Comparison of ENCODE assay signal across 21 cellular contexts in genomic region chr1:64212023-64212422, GRCh38. TPM values are rescaled to one million over a fixed set of nuclear protein-coding genes. Genes with fewer than 3 reads are reported as not detected.
DNase-seq lines count a peak whose midpoint lies in the region; ATAC-seq and TF ChIP-seq lines count a peak whose summit lies in the region.
"Had no signal": no experiment of that assay in that cellular context is flagged by ENCODE, and none has a peak within 500 bp of the region (broad histone marks: within the 10 kb centered on the region; RNA-seq: fewer than 3 reads in every experiment).

No MANE protein-coding gene starts in this region.

- H3K4me2 ChIP-seq in IMR-90 (ENCODE audit: low read depth, low read length) (peak overlapping the region; percentile 76; the same call in 1 of the 2 replicates), mesenchymal stem cell (ENCODE audit: low read length, poor library complexity, severe bottlenecking) (no peak overlapping the region)
- H3K4me2 ChIP-seq: BLaER1 had no signal

- in situ Hi-C loops in IMR-90 (cut with MboI; ENCODE audit: low sequenced_read_pairs), result no loop called here

- POLR2A ChIA-PET in IMR-90 (lab: Charles Lee; ENCODE audit: unreplicated experiment), result no interaction called here

- H3K79me1 ChIP-seq in IMR-90 (ENCODE audit: low read depth in 1 of 2, low read length in 2 of 2) (no peaks in the 10 kb centered on the region), mesenchymal stem cell (replicated peaks; ENCODE audit: low read length, poor library complexity, severe bottlenecking) (no peaks in the 10 kb centered on the region)

- H3K27ac ChIP-seq in IMR-90 (ENCODE audit: insufficient read depth, low read length), result no peak overlapping the region
- no peak overlapping the region for H3K27ac ChIP-seq in mesenchymal stem cell (ENCODE audit: low read length, poor library complexity, severe bottlenecking)
- H3K27ac ChIP-seq: BLaER1, lower lobe of right lung, SJSA1 had no signal

- H3K23ac ChIP-seq in IMR-90 (ENCODE audit: low read depth, low read length), result peak overlapping the region; percentile 52; the same call in 1 of the 2 replicates
- H3K23ac ChIP-seq in mesenchymal stem cell (ENCODE audit: low read length in 2 of 2), result no peak overlapping the region

- peak overlapping the region; percentile 68; the same call in 1 of the 2 replicates for H3K14ac ChIP-seq in IMR-90 (replicated peaks; ENCODE audit: low read depth, low read length)
- H3K14ac ChIP-seq in mesenchymal stem cell (ENCODE audit: low read length in 2 of 2), result no peak overlapping the region

- H3K4me3 ChIP-seq in IMR-90 (ENCODE audit: insufficient read depth, low read depth, low read length), result no peak overlapping the region
- H3K4me3 ChIP-seq in mesenchymal stem cell (ENCODE audit: insufficient read depth in 1 of 2, low read depth in 1 of 2, low read length in 2 of 2), result no peak overlapping the region
- H3K4me3 ChIP-seq in lower leg skin (ENCODE audit: low read depth, poor library complexity, severe bottlenecking), result no peak overlapping the region
- H3K4me3 ChIP-seq: BLaER1, HAP-1, K562, lower lobe of right lung, SJSA1 had no signal

- no peak overlapping the region for H3K9ac ChIP-seq in IMR-90 (ENCODE audit: low read depth, low read length)
- peak overlapping the region; percentile 78 for H3K9ac ChIP-seq in mesenchymal stem cell (ENCODE audit: low read length)
- H3K9ac ChIP-seq: BLaER1 had no signal

- peak overlapping the region; percentile 91 for H2BK20ac ChIP-seq in IMR-90 (ENCODE audit: low read depth, low read length)

- no peaks in the 10 kb centered on the region for H3K27me3 Mint-ChIP-seq in chondrocyte (ENCODE audit: low read depth)

- peak overlapping the region in 1 of 2 experiments; percentile 78; a peak in 2 of 4 replicates for H4K8ac ChIP-seq in IMR-90 (ENCODE audit: low read depth in 2 of 2, low read length in 2 of 2)
- H4K8ac ChIP-seq in mesenchymal stem cell (ENCODE audit: low read length), result no peak overlapping the region

- H3K4ac ChIP-seq in IMR-90 (ENCODE audit: low read depth, low read length) (peak overlapping the region; percentile 62; the same call in 1 of the 2 replicates), mesenchymal stem cell (ENCODE audit: low read depth in 1 of 2, low read length in 2 of 2) (no peak overlapping the region)

- H3K36me3 Mint-ChIP-seq in chondrocyte (ENCODE audit: low read depth), result peaks cover 8% of the 10 kb centered on the region
- H3K36me3 Mint-ChIP-seq: activated naive CD8-positive, alpha-beta T cell had no signal

- H3K27me3 ChIP-seq in IMR-90 (ENCODE audit: control insufficient read depth, insufficient read depth, low read length) (no peaks in the 10 kb centered on the region), mesenchymal stem cell (ENCODE audit: control insufficient read depth in 1 of 2, insufficient read depth in 1 of 2, low read length in 2 of 2) (no peaks in the 10 kb centered on the region)
- H3K27me3 ChIP-seq: BLaER1, SJSA1 had no signal

- no peak overlapping the region for H3K56ac ChIP-seq in IMR-90 (ENCODE audit: extremely low read depth, insufficient read depth, low read length)

- H3K9me3 ChIP-seq in IMR-90 (ENCODE audit: control insufficient read depth, insufficient read depth, low read length), result 0 out of 2 replicates have a peak, but pooled peaks cover 2% of the 10 kb centered on the region
- H3K9me3 ChIP-seq in mesenchymal stem cell (ENCODE audit: control insufficient read depth, low read length), result no peaks in the 10 kb centered on the region
- H3K9me3 ChIP-seq: BLaER1, HAP-1, lower lobe of right lung, SJSA1 had no signal

- H3K18ac ChIP-seq in IMR-90 (ENCODE audit: low read depth, low read length), result peak overlapping the region; percentile 70
- H3K18ac ChIP-seq in mesenchymal stem cell (ENCODE audit: low read depth in 1 of 2, low read length in 2 of 2), result no peak overlapping the region

- H2AFZ ChIP-seq in IMR-90 (replicated peaks; ENCODE audit: low read length, poor library complexity) (no peak overlapping the region), mesenchymal stem cell (ENCODE audit: low read depth, low read length) (no peak overlapping the region)

- H3K36me3 ChIP-seq in IMR-90 (ENCODE audit: control insufficient read depth, insufficient read depth, low read length), result no peaks in the 10 kb centered on the region
- H3K36me3 ChIP-seq in mesenchymal stem cell (ENCODE audit: control insufficient read depth in 1 of 2, insufficient read depth in 2 of 2, low read depth in 1 of 2, low read length in 2 of 2), result no peaks in the 10 kb centered on the region
- H3K36me3 ChIP-seq: BLaER1, HAP-1, lower lobe of right lung, SJSA1 had no signal

- BruUV-seq in IMR-90 (replicated peaks; lab: Mats Ljungman, UMichigan), result no TSS peak

- dilution Hi-C loops in IMR-90 (cut with HindIII; ENCODE audit: low sequenced_read_pairs, unreplicated experiment), result no loop called here

- H3K9me1 ChIP-seq in IMR-90 (ENCODE audit: insufficient read depth, low read length), result peaks cover 2% of the 10 kb centered on the region; the same call in 1 of the 2 replicates

- TF ChIP-seq CTCF in IMR-90 (conservative IDR thresholded peaks at IDR 0.05; ENCODE audit: low read depth, low read length), result no peak
- TF ChIP-seq CTCF in chondrocyte (IDR thresholded peaks at IDR 0.05), result no peak
- no peak for TF ChIP-seq CTCF in lower leg skin (IDR thresholded peaks at IDR 0.05)

- DNase-seq in AG08396 (ENCODE audit: low spot score), result peak; percentile 70
- DNase-seq in IMR-90, result peak; percentile 91
- no peak for DNase-seq in chondrocyte (ENCODE audit: low spot score)
- DNase-seq in mesenchymal stem cell, result no peak
- DNase-seq in NCI-H2227 (lab: John Stamatoyannopoulos, UW; ENCODE audit: unreplicated experiment), result no peak
- DNase-seq in lower leg skin (ENCODE audit: low spot score in 2 of 2), result no peak
- DNase-seq: activated CD4-positive, alpha-beta T cell treated with anti-CD3 and anti-CD28 coated beads for 48 hours; activated T-cell treated with anti-CD3 and anti-CD28 coated beads for 4 hours; DMS153; lower lobe of right lung; NCI-H1092 treated with DMSO at 0.1 percent for 48 hours had no signal

- CTCF ChIA-PET in IMR-90 (lab: Yijun Ruan, JAX), result no interaction called here

- H2BK120ac ChIP-seq in IMR-90 (ENCODE audit: low read depth, low read length), result peak overlapping the region; percentile 90
- no peak overlapping the region for H2BK120ac ChIP-seq in mesenchymal stem cell (ENCODE audit: low read depth, low read length)

- H2BK5ac ChIP-seq in IMR-90 (ENCODE audit: low read depth, low read length, poor library complexity, severe bottlenecking), result peak overlapping the region; percentile 79
- H2BK5ac ChIP-seq in mesenchymal stem cell (ENCODE audit: low read depth, low read length, poor library complexity, severe bottlenecking), result no peak overlapping the region

- peaks cover 10% of the 10 kb centered on the region for H3K4me1 Mint-ChIP-seq in chondrocyte (ENCODE audit: low read depth)
- H3K4me1 Mint-ChIP-seq: nephron had no signal

- H3K27ac Mint-ChIP-seq in chondrocyte (ENCODE audit: unreplicated experiment), result peak overlapping the region; percentile 42
- H3K27ac Mint-ChIP-seq: activated naive CD8-positive, alpha-beta T cell; nephron had no signal

- H2AK9ac ChIP-seq in IMR-90 (replicated peaks; ENCODE audit: low read depth, low read length, poor library complexity), result no peak overlapping the region

- peak overlapping the region; percentile 8; the same call in 1 of the 2 replicates for H2AK5ac ChIP-seq in IMR-90 (ENCODE audit: low read depth, low read length)
- no peak overlapping the region for H2AK5ac ChIP-seq in mesenchymal stem cell (ENCODE audit: low read length, severe bottlenecking)

- H2BK15ac ChIP-seq in IMR-90 (ENCODE audit: low read depth, low read length), result 0 out of 3 replicates have a peak overlapping the region, but pooled peaks have one; percentile 30
- H2BK15ac ChIP-seq in mesenchymal stem cell (ENCODE audit: low read depth, poor library complexity, severe bottlenecking), result no peak overlapping the region

- no peak for TF ChIP-seq RAD21 in IMR-90 (IDR thresholded peaks at IDR 0.05; ENCODE audit: low read length)

- no peaks in the 10 kb centered on the region for H4K20me1 ChIP-seq in IMR-90 (ENCODE audit: insufficient read depth, low read length)
- H4K20me1 ChIP-seq: BLaER1 had no signal

- no peak overlapping the region for H3K4me3 Mint-ChIP-seq in chondrocyte (ENCODE audit: unreplicated experiment)
- H3K4me3 Mint-ChIP-seq: activated naive CD8-positive, alpha-beta T cell; nephron had no signal

- intact Hi-C loops in IMR-90 (cut with micrococcal nuclease) (no loop called here), lower leg skin (cut with DNase I; ENCODE audit: low total_unique reads) (no loop called here)

- no peak overlapping the region; the same call in 1 of the 2 replicates for H4K91ac ChIP-seq in IMR-90 (ENCODE audit: insufficient read depth, low read depth, low read length)
- no peak overlapping the region for H4K91ac ChIP-seq in mesenchymal stem cell (ENCODE audit: low read length)

- H3K4me1 ChIP-seq in IMR-90 (ENCODE audit: control insufficient read depth, insufficient read depth, low read length), result peaks cover 10% of the 10 kb centered on the region
- H3K4me1 ChIP-seq in mesenchymal stem cell (ENCODE audit: control insufficient read depth, insufficient read depth, low read depth, low read length), result no peaks in the 10 kb centered on the region
- H3K4me1 ChIP-seq: BLaER1, HAP-1, lower lobe of right lung, SJSA1 had no signal

- H3K9me3 Mint-ChIP-seq in chondrocyte (ENCODE audit: low read depth), result no peaks in the 10 kb centered on the region
- H3K9me3 Mint-ChIP-seq: nephron had no signal

- H4K5ac ChIP-seq in IMR-90 (ENCODE audit: low read depth, low read length), result no peak overlapping the region

- no peak overlapping the region for H2BK12ac ChIP-seq in mesenchymal stem cell (ENCODE audit: low read length in 2 of 2)

- TF ChIP-seq POLR2A in IMR-90 (IDR thresholded peaks at IDR 0.05; ENCODE audit: low read depth, low read length) (no peak), lower leg skin (IDR thresholded peaks at IDR 0.05) (no peak)

- ATAC-seq in IMR-90 (ENCODE audit: low read depth) (peak; percentile 96), HG03097 (IDR thresholded peaks at IDR 0.05; ENCODE audit: low FRiP score, unreplicated experiment) (no peak), GM19463 (IDR thresholded peaks at IDR 0.05; ENCODE audit: unreplicated experiment) (no peak)
- ATAC-seq: K562, lower lobe of right lung had no signal

TF ChIP-seq in IMR-90, 13 proteins besides CTCF, POLR2A, EP300 and RAD21 (continues in another document):
- TF ChIP-seq MXI1 (IDR thresholded peaks at IDR 0.05; ENCODE audit: borderline replicate concordance, low read depth, low read length), result no peak
- TF ChIP-seq MAZ (IDR thresholded peaks at IDR 0.05; ENCODE audit: borderline replicate concordance, low read depth, low read length), result no peak

RNA-seq across cellular contexts. Expression of gene UBE2U, which starts 8.6 kb away (rescaled TPM):
- total RNA-seq in IMR-90 (2012; rRNA removed) (not detected in 2 replicates), chondrocyte (0.27 TPM in 1 of 3 replicates, not detected in the others), lower leg skin (not detected)
- polyA plus RNA-seq in IMR-90 (2012; rRNA removed), result not detected in 2 replicates
- not detected in 2 replicates for polyA plus RNA-seq in IMR-90 (2012; cell fraction: cytosol; rRNA removed)
- not detected in 2 replicates for polyA plus RNA-seq in IMR-90 (2012; cell fraction: nucleus; rRNA removed; ENCODE audit: low replicate concordance)
- polyA plus RNA-seq in mesenchymal stem cell (2013, experiment 1 of 2), result not detected
- polyA plus RNA-seq in mesenchymal stem cell (2013, experiment 2 of 2), result not detected
- total RNA-seq: K562, lower lobe of right lung, SJSA1, temporal lobe had no signal
- polyA plus RNA-seq: esophagus, K562 had no signal

Comparison
In these comparisons a context has a peak if more than half of its experiments do, and no peak if none do; other contexts are left out.
1. DNase-seq: peak in AG08396 (single experiment) and IMR-90 (single experiment); none in chondrocyte (single experiment), mesenchymal stem cell (single experiment), NCI-H2227 (single experiment) and lower leg skin (0 of 2).